ENCODE assay signal across 8 cellular contexts in the genomic region with DNA sequence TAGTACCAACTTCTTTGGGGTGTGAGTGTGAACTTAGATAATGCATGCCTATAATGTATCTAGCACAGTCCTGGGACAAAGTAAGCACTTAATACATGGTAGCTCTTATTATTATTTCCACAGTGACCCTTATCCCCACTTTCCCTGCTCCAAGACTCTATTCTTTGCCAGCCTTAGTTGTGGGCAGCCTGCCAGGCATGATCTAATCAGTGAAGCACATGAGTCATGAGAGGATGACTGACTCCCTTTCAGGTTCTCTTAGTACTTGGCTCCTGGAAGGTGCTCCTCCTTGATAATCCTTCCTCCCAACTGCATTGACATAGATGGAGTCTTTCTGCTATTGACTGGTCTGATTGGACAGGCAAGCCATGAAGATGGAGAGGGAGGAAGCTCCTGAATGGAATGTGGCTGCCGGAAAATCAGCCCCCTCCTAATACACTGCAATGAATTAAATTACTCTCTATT. TPM values are rescaled to one million over a fixed set of nuclear protein-coding genes. Genes with fewer than 3 reads are reported as not detected.
DNase-seq lines count a peak whose midpoint lies in the region; ATAC-seq lines count a peak whose summit lies in the region.

No MANE protein-coding gene starts in this region.

- H2BK120ac ChIP-seq in neuronal stem cell (ENCODE audit: low read depth, low read length), result no peak overlapping the region

- no peak overlapping the region for H2BK12ac ChIP-seq in neuronal stem cell (ENCODE audit: low read length)

- no peak overlapping the region for H3K18ac ChIP-seq in neuronal stem cell (ENCODE audit: low read length)

- H2AFZ ChIP-seq in neuronal stem cell (ENCODE audit: low read length), result no peak overlapping the region

- H3K9me3 ChIP-seq in neuronal stem cell (replicated peaks in 1 of 2; ENCODE audit: control insufficient read depth in 2 of 2, insufficient read depth in 1 of 2, low read depth in 1 of 2, low read length in 2 of 2), result no peaks in the 10 kb centered on the region

- H3K27ac ChIP-seq in neuronal stem cell (replicated peaks; ENCODE audit: low read length), result no peak overlapping the region

- H3K79me1 ChIP-seq in neuronal stem cell (ENCODE audit: low read depth, low read length), result no peaks in the 10 kb centered on the region

- no peak overlapping the region for H3K4ac ChIP-seq in neuronal stem cell (ENCODE audit: low read length)

- no peak overlapping the region for H3K4me3 ChIP-seq in neuronal stem cell (ENCODE audit: low read length in 2 of 2)

- H3K9ac ChIP-seq in neuronal stem cell (ENCODE audit: low read depth, low read length, poor library complexity), result no peak overlapping the region

- H3K27me3 ChIP-seq in neuronal stem cell (ENCODE audit: control insufficient read depth in 3 of 3, insufficient read depth in 3 of 3, low read depth in 1 of 3, low read length in 3 of 3), result no peaks in the 10 kb centered on the region

- no peaks in the 10 kb centered on the region for H3K36me3 ChIP-seq in neuronal stem cell (replicated peaks in 1 of 2; ENCODE audit: control insufficient read depth in 2 of 2, insufficient read depth in 2 of 2, low read length in 2 of 2)

- H3K4me1 ChIP-seq in neuronal stem cell (ENCODE audit: control insufficient read depth in 2 of 2, insufficient read depth in 1 of 2, low read depth in 1 of 2, low read length in 2 of 2), result peaks cover 0 to 14% of the 10 kb centered on the region in 2 donors

- no CpG with 5 or more reads among the region's 1 CpG for WGBS in neuronal stem cell (ENCODE audit: extremely low coverage in 2 of 2, insufficient read length in 2 of 2, insufficient replicate concordance in 1 of 2), 2 donors

- H4K91ac ChIP-seq in neuronal stem cell (ENCODE audit: low read depth, low read length, poor library complexity), result no peak overlapping the region

- no peak overlapping the region for H3K4me2 ChIP-seq in neuronal stem cell (ENCODE audit: insufficient read depth, low read length, poor library complexity, severe bottlenecking)

- ATAC-seq in HG03097 (IDR thresholded peaks at IDR 0.05; ENCODE audit: low FRiP score, unreplicated experiment), result no peak

- no peak overlapping the region for H3K23ac ChIP-seq in neuronal stem cell (ENCODE audit: low read depth, low read length, poor library complexity)

- H2BK5ac ChIP-seq in neuronal stem cell (ENCODE audit: low read length), result no peak overlapping the region

- no peak overlapping the region for H4K8ac ChIP-seq in neuronal stem cell (ENCODE audit: low read depth, low read length)

- H2AK5ac ChIP-seq in neuronal stem cell (ENCODE audit: low read depth, low read length), result no peak overlapping the region

- H2BK15ac ChIP-seq in neuronal stem cell (ENCODE audit: low read length), result no peak overlapping the region

- no peak overlapping the region for H3K14ac ChIP-seq in neuronal stem cell (ENCODE audit: low read length)

- DNase-seq in A172 (ENCODE audit: low spot score), result peak; percentile 93
- DNase-seq in HK-2 (ENCODE audit: unreplicated experiment), result peak; percentile 83
- peak; percentile 93 for DNase-seq in amniotic epithelial cell (ENCODE audit: low read depth)
- peak; percentile 56 for DNase-seq in islet precursor cell
- no peak for DNase-seq in neuronal stem cell (ENCODE audit: low spot score)
- DNase-seq in globus pallidus (ENCODE audit: low spot score), result no peak
- no peak for DNase-seq in NCI-H1092 treated with DMSO at 0.1 percent for 48 hours (lab: John Stamatoyannopoulos, UW)

RNA-seq across cellular contexts. Expression of a gene that starts 17.4 kb away (rescaled TPM):
- 189 and 195 TPM in 2 replicates for total RNA-seq in A172 (2014; rRNA removed; shearing (Covaris generic))
- 14.5 TPM for polyA plus RNA-seq in neuronal stem cell (2013, experiment 1 of 2)
- polyA plus RNA-seq in neuronal stem cell (2013, experiment 2 of 2), result 15.0 TPM

Comparison
In these comparisons a context has a peak if more than half of its experiments do, and no peak if none do; other contexts are left out.
1. DNase-seq: peak in A172 (single experiment), HK-2 (single experiment), amniotic epithelial cell (single experiment) and islet precursor cell (single experiment); none in neuronal stem cell (single experiment), globus pallidus (single experiment) and NCI-H1092 treated with DMSO at 0.1 percent for 48 hours (single experiment).